Comparison of ENCODE assay signal across 28 cellular contexts in the genomic region with DNA sequence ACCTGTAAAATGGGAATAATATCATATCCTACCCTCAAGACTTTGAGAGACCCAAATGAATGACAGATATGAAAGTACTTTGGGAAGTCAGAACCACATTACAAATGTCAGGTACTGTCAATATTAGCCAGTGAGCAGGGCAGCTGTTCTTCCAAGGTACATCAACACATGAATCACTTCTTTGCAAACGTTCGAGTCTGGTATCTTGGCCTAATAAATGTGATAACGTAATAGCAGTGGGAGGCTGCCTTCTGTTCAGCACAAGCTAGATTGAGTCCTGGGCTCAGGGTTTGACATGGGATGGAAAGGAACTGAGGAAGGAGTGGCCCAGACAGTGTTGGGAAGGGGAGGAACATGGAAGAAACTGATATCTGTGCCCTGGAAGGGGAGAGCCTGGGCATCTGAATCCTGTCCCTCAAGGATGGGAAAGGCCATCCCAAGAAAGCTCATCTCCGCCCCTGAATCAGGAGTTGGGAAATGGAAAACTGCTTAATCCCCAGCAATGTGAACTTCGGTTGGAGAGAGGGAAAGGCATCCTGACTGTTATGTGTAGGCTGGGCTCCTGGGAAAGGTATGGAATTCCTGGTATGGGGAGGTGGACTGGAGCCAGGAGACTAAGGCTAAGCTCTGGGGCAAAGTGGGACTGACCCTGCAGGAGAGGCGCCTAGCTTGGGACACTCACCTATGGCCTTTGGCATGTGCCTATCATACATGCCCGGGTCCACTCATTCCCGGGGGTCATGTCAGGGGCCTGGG. TPM values are rescaled to one million over a fixed set of nuclear protein-coding genes. Genes with fewer than 3 reads are reported as not detected.
DNase-seq lines count a peak whose midpoint lies in the region; ATAC-seq, FAIRE-seq and TF ChIP-seq lines count a peak whose summit lies in the region.
"Had no signal": no experiment of that assay in that cellular context is flagged by ENCODE, and none has a peak within 500 bp of the region (broad histone marks: within the 10 kb centered on the region; RNA-seq: fewer than 3 reads in every experiment).

No MANE protein-coding gene starts in this region.

- CTCF ChIA-PET in activated naive CD4-positive, alpha-beta T cell treated with anti-CD3 and anti-CD28 coated beads for 36 hours (lab: Charles Lee): interaction anchor here (0.8 to 1.3 kb wide), 2 partner anchors 17 to 88 kb away, joined by 3 to 6 read pairs; no protein-coding TSS in a partner anchor
- CTCF ChIA-PET in RWPE1 (lab: Yijun Ruan, JAX): interaction anchor here (0.6 to 0.8 kb wide), 3 partner anchors 13 to 339 kb away, joined by 3 read pairs; no protein-coding TSS in a partner anchor

- in situ Hi-C loops in KBM-7 (cut with MboI; ENCODE audit: low pct_unique_long_range_greater_than_20kb, low sequenced_read_pairs): loop anchor here (25.0 kb wide), 1 partner anchor 88 kb away; no protein-coding TSS in a partner anchor

- no peak for ATAC-seq in activated naive CD4-positive, alpha-beta T cell treated with anti-CD3 and anti-CD28 coated beads, Interleukin-2, amount 50 U/mL, for 72 hours
- no peak for ATAC-seq in Right ventricle myocardium superior (ENCODE audit: poor library complexity)
- ATAC-seq in HG02588 (IDR thresholded peaks at IDR 0.05; ENCODE audit: unreplicated experiment): no peak
- ATAC-seq: CD8-positive, alpha-beta T cell; Right ventricle myocardium inferior had no signal

- H3K27ac Mint-ChIP-seq in activated naive CD4-positive, alpha-beta T cell treated with anti-CD3 and anti-CD28 coated beads, Interleukin-2, amount 50 U/mL, for 72 hours: peak overlapping the region; percentile 26 to 33
- H3K27ac Mint-ChIP-seq in activated naive CD4-positive, alpha-beta T cell treated with anti-CD3 and anti-CD28 coated beads for 36 hours: no peak overlapping the region
- H3K27ac Mint-ChIP-seq: B cell; CD8-positive, alpha-beta T cell; IgD-negative memory B cell had no signal

- no peak overlapping the region for H3K4me3 ChIP-seq in kidney (ENCODE audit: low read length in 2 of 2)
- H3K4me3 ChIP-seq: SJSA1 had no signal

- no peak overlapping the region for H3K4me3 Mint-ChIP-seq in activated naive CD4-positive, alpha-beta T cell treated with anti-CD3 and anti-CD28 coated beads for 36 hours
- H3K4me3 Mint-ChIP-seq: B cell; CD8-positive, alpha-beta T cell; H9 had no signal

- H3K9me3 ChIP-seq in kidney (ENCODE audit: control insufficient read depth in 1 of 2, low read length in 2 of 2): no peaks in the 10 kb centered on the region
- H3K9me3 ChIP-seq: SJSA1 had no signal

- no peak for DNase-seq in activated naive CD4-positive, alpha-beta T cell treated with anti-CD3 and anti-CD28 coated beads, Interleukin-2, amount 50 U/mL, for 72 hours (ENCODE audit: low spot score in 2 of 2)
- DNase-seq in activated naive CD4-positive, alpha-beta T cell treated with anti-CD3 and anti-CD28 coated beads for 36 hours: no peak
- peak; percentile 34 for DNase-seq in RWPE1 (ENCODE audit: low spot score)
- peak; percentile 48 for DNase-seq in kidney
- no peak for DNase-seq in NCI-H345 treated with DMSO at 0.1 percent for 48 hours (lab: John Stamatoyannopoulos, UW; ENCODE audit: unreplicated experiment)
- no peak for DNase-seq in Right ventricle myocardium superior
- DNase-seq in KBM-7: no peak
- DNase-seq: CD8-positive, alpha-beta T cell; DMS 273 treated with DMSO at 0.1 percent for 48 hours; DMS79; H9; Karpas-422; NCI-H1092 treated with DMSO at 0.1 percent for 48 hours; NCI-H1436; NCI-H187 treated with DMSO at 0.1 percent for 48 hours; NCI-H2171 treated with DMSO at 0.1 percent for 48 hours; NCI-H446; NCI-H524 treated with DMSO at 0.1 percent for 48 hours; NCI-H774 had no signal

- H3K36me3 Mint-ChIP-seq in activated naive CD4-positive, alpha-beta T cell treated with anti-CD3 and anti-CD28 coated beads, Interleukin-2, amount 50 U/mL, for 72 hours: peaks cover 7% of the 10 kb centered on the region in 2 donors
- H3K36me3 Mint-ChIP-seq in activated naive CD4-positive, alpha-beta T cell treated with anti-CD3 and anti-CD28 coated beads for 36 hours (ENCODE audit: low read depth): peaks cover 11% of the 10 kb centered on the region

- H3K4me1 Mint-ChIP-seq in activated naive CD4-positive, alpha-beta T cell treated with anti-CD3 and anti-CD28 coated beads for 36 hours (ENCODE audit: low read depth): no peaks in the 10 kb centered on the region
- H3K4me1 Mint-ChIP-seq: B cell had no signal

- no peak for FAIRE-seq in kidney (lab: Jason Lieb, UNC)
- FAIRE-seq: GM12892, GM19239 had no signal

- no peaks in the 10 kb centered on the region for H3K27me3 Mint-ChIP-seq in activated naive CD4-positive, alpha-beta T cell treated with anti-CD3 and anti-CD28 coated beads for 36 hours (ENCODE audit: low read depth)
- H3K27me3 Mint-ChIP-seq: B cell, IgD-negative memory B cell had no signal

- POLR2A ChIA-PET in RWPE1 (lab: Yijun Ruan, JAX; ENCODE audit: low non-redundant PET): no interaction called here

- intact Hi-C loops in activated naive CD4-positive, alpha-beta T cell treated with anti-CD3 and anti-CD28 coated beads for 36 hours (cut with micrococcal nuclease): no loop called here
- intact Hi-C loops in kidney (cut with DNase I): no loop called here
- intact Hi-C loops in Right ventricle myocardium superior (cut with DNase I): no loop called here

- no peak overlapping the region for H3K9ac ChIP-seq in kidney (ENCODE audit: low read length in 2 of 2)

- no peak overlapping the region for H3K27ac ChIP-seq in RWPE1
- no peak overlapping the region for H3K27ac ChIP-seq in kidney (ENCODE audit: low read depth in 2 of 2, low read length in 2 of 2)
- H3K27ac ChIP-seq: 22Rv1, C4-2B, SJSA1 had no signal

- peaks cover 13 to 46% of the 10 kb centered on the region in 2 donors for H3K4me1 ChIP-seq in kidney (ENCODE audit: control insufficient read depth in 1 of 2, insufficient read depth in 1 of 2, low read depth in 1 of 2, low read length in 2 of 2)
- H3K4me1 ChIP-seq: SJSA1 had no signal

- H3K36me3 ChIP-seq in kidney (ENCODE audit: control insufficient read depth in 1 of 2, insufficient read depth in 2 of 2, low read length in 2 of 2): peaks cover 5% of the 10 kb centered on the region in 2 donors
- H3K36me3 ChIP-seq: SJSA1 had no signal

- TF ChIP-seq CTCF in RWPE1 (conservative IDR thresholded peaks at IDR 0.05; ENCODE audit: low read depth): no peak
- TF ChIP-seq CTCF in kidney (IDR thresholded peaks at IDR 0.05; ENCODE audit: borderline replicate concordance, extremely low read depth, insufficient read depth): no peak

- H3K9me3 Mint-ChIP-seq in activated naive CD4-positive, alpha-beta T cell treated with anti-CD3 and anti-CD28 coated beads, Interleukin-2, amount 50 U/mL, for 72 hours: no peaks in the 10 kb centered on the region
- no peaks in the 10 kb centered on the region for H3K9me3 Mint-ChIP-seq in activated naive CD4-positive, alpha-beta T cell treated with anti-CD3 and anti-CD28 coated beads for 36 hours
- H3K9me3 Mint-ChIP-seq: CD8-positive, alpha-beta T cell; H9; IgD-negative memory B cell had no signal

RNA-seq across cellular contexts. Expression of a gene that starts 14.3 kb away (rescaled TPM):
- 10 to 100 TPM in 1 of 2 donors, 1 to 10 TPM in 1; 8.6 to 27.1 TPM for total RNA-seq in activated naive CD4-positive, alpha-beta T cell treated with anti-CD3 and anti-CD28 coated beads, Interleukin-2, amount 50 U/mL, for 72 hours
- total RNA-seq in activated naive CD4-positive, alpha-beta T cell treated with anti-CD3 and anti-CD28 coated beads for 36 hours: 1 to 10 TPM; 9.7 TPM
- total RNA-seq in kidney (52.9 TPM), Right ventricle myocardium superior (4.2 TPM)
- 12.9 TPM for polyA plus RNA-seq in kidney (ENCODE audit: insufficient read depth, low read depth, low replicate concordance)

Comparison
In these comparisons a context has a peak if more than half of its experiments do, and no peak if none do; other contexts are left out.
1. DNase-seq: peak in RWPE1 (single experiment) and kidney (single experiment); none in activated naive CD4-positive, alpha-beta T cell treated with anti-CD3 and anti-CD28 coated beads, Interleukin-2, amount 50 U/mL, for 72 hours (0 of 2), activated naive CD4-positive, alpha-beta T cell treated with anti-CD3 and anti-CD28 coated beads for 36 hours (single experiment), NCI-H345 treated with DMSO at 0.1 percent for 48 hours (single experiment), Right ventricle myocardium superior (single experiment) and KBM-7 (single experiment).